In the genomic region with DNA sequence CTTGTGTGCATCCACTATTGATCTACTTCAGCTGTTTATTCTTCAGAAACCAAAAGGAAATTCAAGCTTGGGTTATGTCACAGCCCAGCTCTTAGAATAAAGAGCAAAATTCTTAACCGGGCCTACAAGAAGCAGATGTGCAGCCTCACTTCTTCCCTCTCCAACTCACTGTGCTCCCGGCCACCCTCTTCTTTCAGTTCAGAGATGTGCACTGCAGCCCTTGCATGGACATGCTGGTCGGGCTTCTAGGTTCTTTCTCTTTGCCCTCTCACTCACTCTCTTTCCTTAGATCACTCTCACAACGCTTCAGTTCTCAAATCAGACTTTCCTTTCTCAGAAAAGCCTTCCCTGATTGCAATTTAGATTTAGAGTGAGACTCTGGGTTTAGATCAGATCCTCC, we compare ENCODE assay signal across 1 cellular context.
TF ChIP-seq lines count a peak whose summit lies in the region.

No MANE protein-coding gene starts in this region.

TF ChIP-seq in HepG2, 621 proteins besides CTCF, POLR2A, EP300 and RAD21 (continued from another document):
- TF ChIP-seq ZNF503 (CRISPR knock-in tag; IDR thresholded peaks at IDR 0.05): no peak
- TF ChIP-seq, protein P1, sequence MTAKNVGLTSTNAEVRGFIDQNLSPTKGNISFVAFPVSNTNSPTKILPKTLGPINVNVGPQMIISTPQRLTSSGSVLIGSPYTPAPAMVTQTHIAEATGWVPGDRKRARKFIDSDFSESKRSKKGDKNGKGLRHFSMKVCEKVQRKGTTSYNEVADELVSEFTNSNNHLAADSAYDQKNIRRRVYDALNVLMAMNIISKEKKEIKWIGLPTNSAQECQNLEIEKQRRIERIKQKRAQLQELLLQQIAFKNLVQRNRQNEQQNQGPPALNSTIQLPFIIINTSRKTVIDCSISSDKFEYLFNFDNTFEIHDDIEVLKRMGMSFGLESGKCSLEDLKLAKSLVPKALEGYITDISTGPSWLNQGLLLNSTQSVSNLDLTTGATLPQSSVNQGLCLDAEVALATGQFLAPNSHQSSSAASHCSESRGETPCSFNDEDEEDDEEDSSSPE (CRISPR knock-in tag; IDR thresholded peaks at IDR 0.05): no peak
- no peak for TF ChIP-seq DR1 (CRISPR knock-in tag; IDR thresholded peaks at IDR 0.05)
- no peak for TF ChIP-seq CEBPZ (IDR thresholded peaks at IDR 0.05; ENCODE audit: low read length)
- no peak for TF ChIP-seq ZNF775 (CRISPR knock-in tag; IDR thresholded peaks at IDR 0.05; ENCODE audit: borderline replicate concordance)
- TF ChIP-seq, protein P2, sequence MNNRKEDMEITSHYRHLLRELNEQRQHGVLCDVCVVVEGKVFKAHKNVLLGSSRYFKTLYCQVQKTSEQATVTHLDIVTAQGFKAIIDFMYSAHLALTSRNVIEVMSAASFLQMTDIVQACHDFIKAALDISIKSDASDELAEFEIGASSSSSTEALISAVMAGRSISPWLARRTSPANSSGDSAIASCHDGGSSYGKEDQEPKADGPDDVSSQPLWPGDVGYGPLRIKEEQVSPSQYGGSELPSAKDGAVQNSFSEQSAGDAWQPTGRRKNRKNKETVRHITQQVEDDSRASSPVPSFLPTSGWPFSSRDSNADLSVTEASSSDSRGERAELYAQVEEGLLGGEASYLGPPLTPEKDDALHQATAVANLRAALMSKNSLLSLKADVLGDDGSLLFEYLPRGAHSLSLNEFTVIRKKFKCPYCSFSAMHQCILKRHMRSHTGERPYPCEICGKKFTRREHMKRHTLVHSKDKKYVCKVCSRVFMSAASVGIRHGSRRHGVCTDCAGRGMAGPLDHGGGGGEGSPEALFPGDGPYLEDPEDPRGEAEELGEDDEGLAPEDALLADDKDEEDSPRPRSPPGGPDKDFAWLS (CRISPR knock-in tag; IDR thresholded peaks at IDR 0.05; ENCODE audit: borderline replicate concordance): no peak
- TF ChIP-seq ZNF549 (CRISPR knock-in tag; IDR thresholded peaks at IDR 0.05): no peak
- no peak for TF ChIP-seq ZNF674 (CRISPR knock-in tag; IDR thresholded peaks at IDR 0.05; ENCODE audit: low read depth)
- TF ChIP-seq SALL2 (CRISPR knock-in tag; IDR thresholded peaks at IDR 0.05): no peak
- TF ChIP-seq CREBL2 (CRISPR knock-in tag; IDR thresholded peaks at IDR 0.05; ENCODE audit: borderline replicate concordance): no peak
- no peak for TF ChIP-seq FOXA1 (IDR thresholded peaks at IDR 0.05)
- TF ChIP-seq FOXA1 (CRISPR knock-in tag; IDR thresholded peaks at IDR 0.05): no peak
- TF ChIP-seq ZNF430 (CRISPR knock-in tag; IDR thresholded peaks at IDR 0.05): no peak
- TF ChIP-seq MLX (CRISPR knock-in tag; IDR thresholded peaks at IDR 0.05): no peak
